Comparison of ENCODE assay signal across 8 cellular contexts in genomic region chr7:131109757-131110293, GRCh38.
DNase-seq lines count a peak whose midpoint lies in the region; ATAC-seq, FAIRE-seq and TF ChIP-seq lines count a peak whose summit lies in the region.

No MANE protein-coding gene starts in this region.

- H3K4me2 ChIP-seq in DOHH2 (ENCODE audit: low read length), result peak overlapping the region; percentile 88
- peak overlapping the region; percentile 100 for H3K4me2 ChIP-seq in HepG2 (ENCODE audit: low read depth, low read length)

- H3K9me2 ChIP-seq in DOHH2 (replicated peaks; ENCODE audit: control insufficient read depth, low read length), result no peaks in the 10 kb centered on the region

- TF ChIP-seq EP300 in HepG2 (IDR thresholded peaks at IDR 0.05; ENCODE audit: low read depth in 2 of 2, low read length in 2 of 2), result peak in 1 of 2 experiments; percentile 25; a peak in 2 of 4 replicates
- peak; percentile 61; the same call in 1 of the 2 replicates for TF ChIP-seq EP300 in HepG2 (CRISPR knock-in tag; IDR thresholded peaks at IDR 0.05; ENCODE audit: borderline replicate concordance)

- H3K79me2 ChIP-seq in DOHH2 (ENCODE audit: control insufficient read depth, low read length) (peaks cover 68% of the 10 kb centered on the region), HepG2 (ENCODE audit: insufficient read depth, low read length) (peaks cover 35% of the 10 kb centered on the region)

- H3K9ac ChIP-seq in HepG2 (ENCODE audit: insufficient read depth, low read depth, low read length), result peak overlapping the region; percentile 89

- POLR2A ChIA-PET in activated CD4-positive, alpha-beta T cell treated with anti-CD3 and anti-CD28 coated beads, Interleukin-2, amount 10 ng/mL, durations not matched to agents 7 days and 5 days (lab: Charles Lee), result interaction anchor here (0.6 to 1.0 kb wide), 3 partner anchors 79 to 181 kb away, joined by 3 to 4 read pairs (median 4); no protein-coding TSS in a partner anchor
- POLR2A ChIA-PET in HepG2 (lab: Yijun Ruan, JAX), result interaction anchor here (0.6 to 2.4 kb wide), 8 partner anchors 11 to 217 kb away, joined by 3 to 11 read pairs (median 3); no protein-coding TSS in a partner anchor

- peak overlapping the region; percentile 100 for H3K27ac Mint-ChIP-seq in activated CD4-positive, alpha-beta T cell treated with anti-CD3 and anti-CD28 coated beads, Interleukin-2, amount 10 ng/mL, durations not matched to agents 7 days and 5 days

- H3K4me1 ChIP-seq in DOHH2 (ENCODE audit: control insufficient read depth, low read length), result peaks cover 60% of the 10 kb centered on the region
- peaks cover 38% of the 10 kb centered on the region for H3K4me1 ChIP-seq in HepG2 (ENCODE audit: insufficient read depth, low read length)

- peak overlapping the region; percentile 77 for H2AFZ ChIP-seq in HepG2 (ENCODE audit: low read length)

- CTCF ChIA-PET in activated CD4-positive, alpha-beta T cell treated with anti-CD3 and anti-CD28 coated beads, Interleukin-2, amount 10 ng/mL, durations not matched to agents 7 days and 5 days (lab: Charles Lee), result interaction anchor here (1.1 to 1.4 kb wide), 3 partner anchors 12 to 379 kb away, joined by 3 read pairs; no protein-coding TSS in a partner anchor
- CTCF ChIA-PET in HepG2 (lab: Yijun Ruan, JAX; ENCODE audit: low intra/inter-chr PET ratio, low total read pairs), result no interaction called here

- no peaks in the 10 kb centered on the region for H3K9me3 Mint-ChIP-seq in activated CD4-positive, alpha-beta T cell treated with anti-CD3 and anti-CD28 coated beads, Interleukin-2, amount 10 ng/mL, durations not matched to agents 7 days and 5 days

- FAIRE-seq in HepG2 (lab: Jason Lieb, UNC), result no peak

- no peak for DNase-seq in HFF-Myc (ENCODE audit: extremely low read depth, low read depth)
- DNase-seq in NCI-H226, result peak; percentile 65
- peak; percentile 78 for DNase-seq in activated CD4-positive, alpha-beta T cell treated with anti-CD3 and anti-CD28 coated beads, Interleukin-2, amount 10 ng/mL, durations not matched to agents 7 days and 5 days
- DNase-seq in dedifferentiated amniotic fluid mesenchymal stem cell (ENCODE audit: extremely low spot score), result peak; percentile 83
- DNase-seq in HepG2 (ENCODE audit: low spot score), result peak; percentile 59
- peak; percentile 55 to 59 for DNase-seq in stimulated activated CD4-positive, alpha-beta T cell treated with anti-CD3 and anti-CD28 coated beads, Interleukin-2, amount 100 ng/mL, for 48 hours
- no peak for DNase-seq in GM19240 (ENCODE audit: insufficient read length, low spot score)

- in situ Hi-C loops in HepG2 (cut with HindIII; ENCODE audit: extremely low pct_ligation_motif_present, low pct_unique_long_range_greater_than_20kb), result no loop called here

- H3K27me3 ChIP-seq in DOHH2 (ENCODE audit: control insufficient read depth, low read length), result no peaks in the 10 kb centered on the region
- no peaks in the 10 kb centered on the region; a peak in 1 of 5 replicates for H3K27me3 ChIP-seq in HepG2 (ENCODE audit: control insufficient read depth in 1 of 2, insufficient read depth in 2 of 2, low read length in 2 of 2)

- peaks cover 6% of the 10 kb centered on the region for H4K20me1 ChIP-seq in DOHH2 (ENCODE audit: control insufficient read depth, insufficient read depth, low read depth, low read length)
- peaks cover 7% of the 10 kb centered on the region; the same call in 1 of the 2 replicates for H4K20me1 ChIP-seq in HepG2 (ENCODE audit: insufficient read depth, low read length)

- H3K27ac ChIP-seq in DOHH2 (ENCODE audit: low read depth, low read length), result peak overlapping the region; percentile 87
- peak overlapping the region; percentile 73 for H3K27ac ChIP-seq in HepG2 (ENCODE audit: extremely low read length, insufficient read depth, low read length)

- ATAC-seq in HepG2, result peak; percentile 40

- no peak for TF ChIP-seq CTCF in DOHH2 (IDR thresholded peaks at IDR 0.05; ENCODE audit: low read depth, low read length, poor library complexity, severe bottlenecking)
- no peak for TF ChIP-seq CTCF in HFF-Myc (IDR thresholded peaks at IDR 0.05; ENCODE audit: low read depth, low read length, missing control alignments)
- TF ChIP-seq CTCF in HepG2 (CRISPR knock-in tag; IDR thresholded peaks at IDR 0.05), result 0 out of 2 replicates have a peak, but pooled peaks have one; percentile 7

- intact Hi-C loops in HepG2 (cut with micrococcal nuclease; ENCODE audit: unreplicated experiment), result loop anchor here (2.0 to 5.0 kb wide), 3 partner anchors 193 to 312 kb away; partner anchors contain the start of gene MKLN1

- peaks cover 33% of the 10 kb centered on the region for H3K36me3 ChIP-seq in DOHH2 (ENCODE audit: control insufficient read depth, low read length)
- H3K36me3 ChIP-seq in HepG2 (replicated peaks in 1 of 2; ENCODE audit: control insufficient read depth in 1 of 2, insufficient read depth in 2 of 2, low read length in 2 of 2), result no peaks in the 10 kb centered on the region

- no peak; the same call in 1 of the 2 replicates for TF ChIP-seq RAD21 in HepG2 (CRISPR knock-in tag; IDR thresholded peaks at IDR 0.05)

- peaks cover 51% of the 10 kb centered on the region for H3K4me1 Mint-ChIP-seq in activated CD4-positive, alpha-beta T cell treated with anti-CD3 and anti-CD28 coated beads, Interleukin-2, amount 10 ng/mL, durations not matched to agents 7 days and 5 days

- peaks cover 21% of the 10 kb centered on the region for H3K27me3 Mint-ChIP-seq in activated CD4-positive, alpha-beta T cell treated with anti-CD3 and anti-CD28 coated beads, Interleukin-2, amount 10 ng/mL, durations not matched to agents 7 days and 5 days

- H3K36me3 Mint-ChIP-seq in activated CD4-positive, alpha-beta T cell treated with anti-CD3 and anti-CD28 coated beads, Interleukin-2, amount 10 ng/mL, durations not matched to agents 7 days and 5 days (ENCODE audit: low read depth), result peaks cover 21% of the 10 kb centered on the region

- BruUV-seq in HepG2 (replicated peaks; lab: Mats Ljungman, UMichigan), result no TSS peak

- H3K4me3 ChIP-seq in DOHH2 (ENCODE audit: low read length), result peak overlapping the region; percentile 93
- peak overlapping the region; percentile 97 for H3K4me3 ChIP-seq in HFF-Myc (replicated peaks; ENCODE audit: low read depth, low read length)
- peak overlapping the region; percentile 85 to 91 (median 89) for H3K4me3 ChIP-seq in HepG2 (replicated peaks in 1 of 3; ENCODE audit: insufficient read depth in 1 of 3, low read depth in 2 of 3, low read length in 3 of 3)

- TF ChIP-seq POLR2A in HepG2 (IDR thresholded peaks at IDR 0.05; ENCODE audit: insufficient read depth in 1 of 2, low read depth in 2 of 2, low read length in 2 of 2), result peak in 1 of 2 experiments; percentile 60; a peak in 2 of 4 replicates

- peak overlapping the region; percentile 99 for H3K4me3 Mint-ChIP-seq in activated CD4-positive, alpha-beta T cell treated with anti-CD3 and anti-CD28 coated beads, Interleukin-2, amount 10 ng/mL, durations not matched to agents 7 days and 5 days

- no peaks in the 10 kb centered on the region for H3K9me3 ChIP-seq in DOHH2 (ENCODE audit: control insufficient read depth, insufficient read depth, low read length)
- H3K9me3 ChIP-seq in HepG2 (ENCODE audit: low read length), result no peaks in the 10 kb centered on the region

- peaks cover 25% of the 10 kb centered on the region for H3F3A ChIP-seq in DOHH2 (ENCODE audit: control insufficient read depth, insufficient read depth)

- 0% methylated on average over 13 of the region's 37 CpGs for WGBS in HepG2 (ENCODE audit: low lambda C conversion rate)

TF ChIP-seq in HepG2, 621 proteins besides CTCF, POLR2A, EP300 and RAD21 (continues in another document):
- TF ChIP-seq ZNF350 (CRISPR knock-in tag; IDR thresholded peaks at IDR 0.05; ENCODE audit: borderline replicate concordance, low read depth) (0 out of 2 replicates have a peak, but pooled peaks have one; percentile 13), MIXL1 (CRISPR knock-in tag; IDR thresholded peaks at IDR 0.05) (0 out of 2 replicates have a peak, but pooled peaks have one; percentile 16), ZNF788 (CRISPR knock-in tag; IDR thresholded peaks at IDR 0.05; ENCODE audit: borderline replicate concordance) (peak; percentile 71; the same call in 1 of the 2 replicates), KLF16 (CRISPR knock-in tag; IDR thresholded peaks at IDR 0.05) (0 out of 4 replicates have a peak, but pooled peaks of 1 of the 2 experiments have one; percentile 21), RXRA (CRISPR knock-in tag; IDR thresholded peaks at IDR 0.05) (peak; percentile 77), ZBTB38 (CRISPR knock-in tag; IDR thresholded peaks at IDR 0.05) (peak; percentile 24; the same call in 1 of the 2 replicates), ZNF772 (CRISPR knock-in tag; IDR thresholded peaks at IDR 0.05) (peak; percentile 82), NBN (conservative IDR thresholded peaks at IDR 0.05) (no peak), SPEN (CRISPR knock-in tag; IDR thresholded peaks at IDR 0.05; ENCODE audit: low read depth) (peak; percentile 20; the same call in 1 of the 2 replicates), ZMYM2 (CRISPR knock-in tag; IDR thresholded peaks at IDR 0.05) (no peak), AGO2 (optimal IDR thresholded peaks at IDR 0.05; ENCODE audit: low read depth, low read length) (peak; percentile 43)
- TF ChIP-seq, protein P1, sequence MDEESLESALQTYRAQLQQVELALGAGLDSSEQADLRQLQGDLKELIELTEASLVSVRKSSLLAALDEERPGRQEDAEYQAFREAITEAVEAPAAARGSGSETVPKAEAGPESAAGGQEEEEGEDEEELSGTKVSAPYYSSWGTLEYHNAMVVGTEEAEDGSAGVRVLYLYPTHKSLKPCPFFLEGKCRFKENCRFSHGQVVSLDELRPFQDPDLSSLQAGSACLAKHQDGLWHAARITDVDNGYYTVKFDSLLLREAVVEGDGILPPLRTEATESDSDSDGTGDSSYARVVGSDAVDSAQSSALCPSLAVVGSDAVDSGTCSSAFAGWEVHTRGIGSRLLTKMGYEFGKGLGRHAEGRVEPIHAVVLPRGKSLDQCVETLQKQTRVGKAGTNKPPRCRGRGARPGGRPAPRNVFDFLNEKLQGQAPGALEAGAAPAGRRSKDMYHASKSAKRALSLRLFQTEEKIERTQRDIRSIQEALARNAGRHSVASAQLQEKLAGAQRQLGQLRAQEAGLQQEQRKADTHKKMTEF (CRISPR knock-in tag; IDR thresholded peaks at IDR 0.05), result peak; percentile 49; the same call in 1 of the 2 replicates
- TF ChIP-seq, protein P2, sequence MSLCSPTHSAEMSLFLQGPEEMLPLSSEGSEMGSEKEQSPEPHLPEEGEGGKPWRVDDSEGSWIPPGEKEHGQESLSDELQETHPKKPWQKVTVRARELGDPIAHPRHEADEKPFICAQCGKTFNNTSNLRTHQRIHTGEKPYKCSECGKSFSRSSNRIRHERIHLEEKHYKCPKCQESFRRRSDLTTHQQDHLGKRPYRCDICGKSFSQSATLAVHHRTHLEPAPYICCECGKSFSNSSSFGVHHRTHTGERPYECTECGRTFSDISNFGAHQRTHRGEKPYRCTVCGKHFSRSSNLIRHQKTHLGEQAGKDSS (CRISPR knock-in tag; IDR thresholded peaks at IDR 0.05; ENCODE audit: borderline replicate concordance, low read depth), result peak; percentile 54; the same call in 1 of the 2 replicates

Comparison
In these comparisons a context has a peak if more than half of its experiments do, and no peak if none do; other contexts are left out.
1. DNase-seq: peak in NCI-H226 (single experiment), activated CD4-positive, alpha-beta T cell treated with anti-CD3 and anti-CD28 coated beads, Interleukin-2, amount 10 ng/mL, durations not matched to agents 7 days and 5 days (single experiment), dedifferentiated amniotic fluid mesenchymal stem cell (single experiment), HepG2 (single experiment) and stimulated activated CD4-positive, alpha-beta T cell treated with anti-CD3 and anti-CD28 coated beads, Interleukin-2, amount 100 ng/mL, for 48 hours (2 of 2); none in HFF-Myc (single experiment) and GM19240 (single experiment).
2. Peak in every context shown above with its lines, with median percentiles within 50 percentile points of each other: H3K4me3 ChIP-seq.